ENCODE assay signal across 8 cellular contexts in the genomic region with DNA sequence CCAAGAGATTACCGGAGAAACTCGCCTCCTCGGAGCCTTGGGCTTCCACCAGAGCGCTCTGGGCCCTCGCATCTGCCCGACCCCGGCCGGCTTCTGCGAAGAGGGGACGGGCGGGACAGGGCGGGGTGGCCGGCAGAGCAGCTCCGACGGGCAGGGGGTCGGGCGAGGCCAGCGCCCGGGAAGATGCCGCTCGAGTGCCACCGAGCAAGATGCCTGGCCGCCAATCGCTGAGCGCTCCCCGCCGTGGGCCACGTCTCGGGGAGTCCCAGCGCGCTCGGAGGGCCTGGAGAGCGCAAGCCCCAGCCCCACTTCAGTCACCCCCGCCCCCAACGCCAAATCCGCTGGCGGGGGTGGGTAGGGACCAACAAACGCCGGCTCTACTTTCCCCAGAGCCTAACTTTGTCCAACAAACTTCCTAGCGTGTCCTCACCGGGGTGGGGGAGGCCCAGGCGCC. TPM values are rescaled to one million over a fixed set of nuclear protein-coding genes. Genes with fewer than 3 reads are reported as not detected.
DNase-seq lines count a peak whose midpoint lies in the region; ATAC-seq, FAIRE-seq and TF ChIP-seq lines count a peak whose summit lies in the region.

No MANE protein-coding gene starts in this region.

- H3K4me1 ChIP-seq in body of pancreas, result peaks cover 18% of the 10 kb centered on the region

- H3K27me3 ChIP-seq in body of pancreas, result no peaks in the 10 kb centered on the region

- no peak for TF ChIP-seq POLR2A in body of pancreas (IDR thresholded peaks at IDR 0.05)

- intact Hi-C loops in body of pancreas (cut with DNase I), result no loop called here

- H3K27ac ChIP-seq in body of pancreas (peak overlapping the region in 3 of 4 donors; percentile 21 to 41 (median 34)), substantia nigra (ENCODE audit: low read depth, low read length, poor library complexity, severe bottlenecking) (peak overlapping the region; percentile 49)

- WGBS in body of pancreas, 2 donors, result 0 to 1% methylated on average over 6 to 39 of the region's 42 CpGs

- peak; percentile 2 for ATAC-seq in GM19468 (IDR thresholded peaks at IDR 0.05; ENCODE audit: extremely low read depth, unreplicated experiment)
- ATAC-seq in HG03571 (IDR thresholded peaks at IDR 0.05; ENCODE audit: unreplicated experiment), result peak; percentile 21
- peak; percentile 11 for ATAC-seq in body of pancreas
- peak; percentile 22 for ATAC-seq in left lobe of liver

- peak overlapping the region; percentile 9 to 29 for H3K4me3 ChIP-seq in body of pancreas

- no peaks in the 10 kb centered on the region for H3K9me3 ChIP-seq in body of pancreas

- peak; percentile 27 for DNase-seq in CD1c-positive myeloid dendritic cell (ENCODE audit: extremely low spot score)
- DNase-seq in body of pancreas, result no peak
- no peak for DNase-seq in left lobe of liver (ENCODE audit: low spot score)
- DNase-seq in substantia nigra (lab: John Stamatoyannopoulos, UW), result peak in 4 of 49 donors; percentile 30 to 63 (median 56)
- DNase-seq in kidney tubule cell (ENCODE audit: low spot score), result no peak
- DNase-seq in RCC 7860 (ENCODE audit: low spot score), result no peak

- no peak for TF ChIP-seq CTCF in body of pancreas (IDR thresholded peaks at IDR 0.05)

- FAIRE-seq in RCC 7860 (lab: Jason Lieb, UNC), result no peak

- H3K36me3 ChIP-seq in body of pancreas (replicated peaks in 1 of 2; ENCODE audit: insufficient read depth in 1 of 2, low read depth in 2 of 2), result no peaks in the 10 kb centered on the region

RNA-seq across cellular contexts. Expression of a gene that starts 0.5 kb away (rescaled TPM):
- 10 to 100 TPM in 1 of 2 donors, 1 to 10 TPM in 1; 7.9 to 10.9 TPM for total RNA-seq in body of pancreas
- total RNA-seq in left lobe of liver, result 16.8 TPM
